ENCODE assay signal across 8 cellular contexts in the genomic region with DNA sequence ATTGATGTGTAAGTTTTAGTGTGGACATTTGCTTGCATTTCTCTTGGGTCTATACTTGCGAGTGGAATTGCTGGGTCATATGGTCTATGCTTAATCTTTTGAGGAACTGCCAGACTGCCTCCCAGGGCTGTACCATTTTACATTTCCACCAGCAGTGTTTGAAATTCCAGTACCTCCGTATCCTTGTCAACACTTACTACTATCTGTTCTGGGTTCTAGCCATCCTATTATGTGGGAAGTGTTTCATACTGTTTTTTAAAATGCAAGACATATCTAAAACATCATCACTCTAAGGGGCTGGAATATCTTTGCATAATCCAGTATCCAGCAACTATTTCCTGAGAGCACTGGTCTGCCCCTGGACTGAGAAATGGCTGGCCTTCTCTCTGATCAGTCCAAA.
"Had no signal": no experiment of that assay in that cellular context is flagged by ENCODE, and none has a peak within 500 bp of the region (broad histone marks: within the 10 kb centered on the region; RNA-seq: fewer than 3 reads in every experiment).

No MANE protein-coding gene starts in this region.

- H3K9ac ChIP-seq: GM23248, KMS-11 had no signal

- H3K4me2 ChIP-seq: KMS-11 had no signal

- H3K4me1 ChIP-seq: HAP-1 had no signal

- H2AFZ ChIP-seq: GM23248 had no signal

- H3K27ac ChIP-seq: GM23248, KMS-11 had no signal

- H3K9me3 ChIP-seq: HAP-1 had no signal

- H3K36me3 ChIP-seq: HAP-1 had no signal

- DNase-seq: GM23248, GOT3, H7, IMR-90, KBM-7 had no signal

- H3K4me3 ChIP-seq: GM23248, HAP-1 had no signal

- ATAC-seq: HCT116 had no signal
